1 cellular context compared by ENCODE assay signal in genomic region chr3:41169038-41169437, GRCh38.
TF ChIP-seq lines count a peak whose summit lies in the region.

No MANE protein-coding gene starts in this region.

TF ChIP-seq in SK-N-SH, 30 proteins besides CTCF, POLR2A, EP300 and RAD21 (continued from another document):
- TF ChIP-seq, protein P1, sequence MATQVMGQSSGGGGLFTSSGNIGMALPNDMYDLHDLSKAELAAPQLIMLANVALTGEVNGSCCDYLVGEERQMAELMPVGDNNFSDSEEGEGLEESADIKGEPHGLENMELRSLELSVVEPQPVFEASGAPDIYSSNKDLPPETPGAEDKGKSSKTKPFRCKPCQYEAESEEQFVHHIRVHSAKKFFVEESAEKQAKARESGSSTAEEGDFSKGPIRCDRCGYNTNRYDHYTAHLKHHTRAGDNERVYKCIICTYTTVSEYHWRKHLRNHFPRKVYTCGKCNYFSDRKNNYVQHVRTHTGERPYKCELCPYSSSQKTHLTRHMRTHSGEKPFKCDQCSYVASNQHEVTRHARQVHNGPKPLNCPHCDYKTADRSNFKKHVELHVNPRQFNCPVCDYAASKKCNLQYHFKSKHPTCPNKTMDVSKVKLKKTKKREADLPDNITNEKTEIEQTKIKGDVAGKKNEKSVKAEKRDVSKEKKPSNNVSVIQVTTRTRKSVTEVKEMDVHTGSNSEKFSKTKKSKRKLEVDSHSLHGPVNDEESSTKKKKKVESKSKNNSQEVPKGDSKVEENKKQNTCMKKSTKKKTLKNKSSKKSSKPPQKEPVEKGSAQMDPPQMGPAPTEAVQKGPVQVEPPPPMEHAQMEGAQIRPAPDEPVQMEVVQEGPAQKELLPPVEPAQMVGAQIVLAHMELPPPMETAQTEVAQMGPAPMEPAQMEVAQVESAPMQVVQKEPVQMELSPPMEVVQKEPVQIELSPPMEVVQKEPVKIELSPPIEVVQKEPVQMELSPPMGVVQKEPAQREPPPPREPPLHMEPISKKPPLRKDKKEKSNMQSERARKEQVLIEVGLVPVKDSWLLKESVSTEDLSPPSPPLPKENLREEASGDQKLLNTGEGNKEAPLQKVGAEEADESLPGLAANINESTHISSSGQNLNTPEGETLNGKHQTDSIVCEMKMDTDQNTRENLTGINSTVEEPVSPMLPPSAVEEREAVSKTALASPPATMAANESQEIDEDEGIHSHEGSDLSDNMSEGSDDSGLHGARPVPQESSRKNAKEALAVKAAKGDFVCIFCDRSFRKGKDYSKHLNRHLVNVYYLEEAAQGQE (IDR thresholded peaks at IDR 0.05; ENCODE audit: low read depth, low read length), result no peak
- no peak for TF ChIP-seq GABPA (IDR thresholded peaks at IDR 0.05; ENCODE audit: low read depth)
- TF ChIP-seq NRF1 (IDR thresholded peaks at IDR 0.05; ENCODE audit: low read depth, low read length), result no peak
- TF ChIP-seq, protein P2, sequence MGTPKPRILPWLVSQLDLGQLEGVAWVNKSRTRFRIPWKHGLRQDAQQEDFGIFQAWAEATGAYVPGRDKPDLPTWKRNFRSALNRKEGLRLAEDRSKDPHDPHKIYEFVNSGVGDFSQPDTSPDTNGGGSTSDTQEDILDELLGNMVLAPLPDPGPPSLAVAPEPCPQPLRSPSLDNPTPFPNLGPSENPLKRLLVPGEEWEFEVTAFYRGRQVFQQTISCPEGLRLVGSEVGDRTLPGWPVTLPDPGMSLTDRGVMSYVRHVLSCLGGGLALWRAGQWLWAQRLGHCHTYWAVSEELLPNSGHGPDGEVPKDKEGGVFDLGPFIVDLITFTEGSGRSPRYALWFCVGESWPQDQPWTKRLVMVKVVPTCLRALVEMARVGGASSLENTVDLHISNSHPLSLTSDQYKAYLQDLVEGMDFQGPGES (IDR thresholded peaks at IDR 0.05; ENCODE audit: low read depth, low read length), result no peak
- no peak for TF ChIP-seq TCF12 (IDR thresholded peaks at IDR 0.05)
- TF ChIP-seq CHD2 (IDR thresholded peaks at IDR 0.05; ENCODE audit: low read length, partially characterized antibody), result no peak
- no peak for TF ChIP-seq MXI1 (IDR thresholded peaks at IDR 0.05; ENCODE audit: low read depth, low read length)
- TF ChIP-seq JUND (IDR thresholded peaks at IDR 0.05), result no peak
- TF ChIP-seq FOXM1 (IDR thresholded peaks at IDR 0.05; ENCODE audit: low read depth), result no peak
- no peak for TF ChIP-seq USF2 (IDR thresholded peaks at IDR 0.05; ENCODE audit: borderline replicate concordance, low read depth, low read length)
- TF ChIP-seq EZH2phosphoT487 (IDR thresholded peaks at IDR 0.05; ENCODE audit: borderline replicate concordance, low read depth), result no peak
- TF ChIP-seq MAX (IDR thresholded peaks at IDR 0.05; ENCODE audit: low read depth), result no peak
- no peak for TF ChIP-seq GATA2 (CRISPR knock-in tag; IDR thresholded peaks at IDR 0.05)
